ENCODE assay signal across 1 cellular context in the genomic region with DNA sequence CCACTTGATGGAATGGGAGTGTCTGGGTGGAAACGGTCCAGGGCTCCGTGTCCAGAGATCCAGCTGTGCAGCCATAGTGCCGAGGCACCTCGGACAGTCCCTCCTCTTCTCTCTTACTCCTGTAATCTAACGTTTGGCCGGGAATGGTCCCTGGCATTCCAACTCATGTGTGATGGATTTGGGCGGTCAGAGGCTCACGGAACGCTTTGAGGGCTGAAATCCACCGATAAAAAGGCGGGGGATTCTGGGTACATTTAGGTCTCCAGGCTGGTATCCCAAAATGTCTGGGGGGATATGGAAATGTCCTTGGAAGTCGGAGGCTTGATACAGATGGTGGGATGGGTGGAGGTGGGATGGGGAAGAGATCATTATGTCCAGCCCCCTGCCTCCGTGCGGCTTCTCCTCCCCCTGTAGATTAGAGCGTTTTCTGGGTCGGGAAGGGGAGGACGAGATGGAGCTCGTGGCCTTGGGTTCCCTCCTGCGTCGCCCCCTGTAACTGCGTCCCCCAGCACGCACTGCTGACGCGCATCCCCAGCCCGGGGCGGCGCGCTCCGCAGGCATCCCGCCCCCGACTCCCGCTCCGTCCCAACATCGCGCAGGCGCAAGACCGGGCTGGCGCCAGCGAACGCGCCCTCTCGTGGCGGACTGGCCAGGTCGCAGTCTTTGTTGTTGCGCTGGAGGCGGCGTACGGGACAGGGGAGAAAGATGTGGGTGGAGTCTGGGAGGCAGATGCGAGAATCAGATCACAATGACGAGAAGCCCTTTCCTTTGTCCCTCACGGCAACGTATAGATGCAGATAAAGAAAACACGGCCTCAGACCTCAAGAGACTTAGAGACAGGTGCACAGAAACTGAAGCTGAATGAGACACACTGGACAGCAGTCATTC.
TF ChIP-seq lines count a peak whose summit lies in the region.

No MANE protein-coding gene starts in this region.

TF ChIP-seq in HEK293, 187 proteins besides CTCF, POLR2A, EP300 and RAD21 (continued from another document and continues in another):
- TF ChIP-seq ZNF670 (tag by site-specific recombination; IDR thresholded peaks at IDR 0.05; ENCODE audit: low read depth) (no peak), ZNF423 (tag by site-specific recombination; IDR thresholded peaks at IDR 0.05) (no peak), GLIS2 (tag by site-specific recombination; IDR thresholded peaks at IDR 0.05) (peak; percentile 98), ZBTB20 (tag by site-specific recombination; IDR thresholded peaks at IDR 0.05) (peak; percentile 92), ZNF221 (tag by site-specific recombination; IDR thresholded peaks at IDR 0.05; ENCODE audit: borderline replicate concordance) (no peak), ZNF239 (tag by site-specific recombination; IDR thresholded peaks at IDR 0.05) (no peak), ZNF112 (tag by site-specific recombination; IDR thresholded peaks at IDR 0.05) (no peak), ZNF37A (tag by site-specific recombination; IDR thresholded peaks at IDR 0.05) (no peak; the same call in none of the 2 replicates), REPIN1 (tag by site-specific recombination; IDR thresholded peaks at IDR 0.05; ENCODE audit: low read depth) (0 out of 2 replicates have a peak, but pooled peaks have one; percentile 16), ZNF639 (tag by site-specific recombination; IDR thresholded peaks at IDR 0.05) (no peak), ZNF174 (tag by site-specific recombination; IDR thresholded peaks at IDR 0.05) (no peak), ZIC2 (tag by site-specific recombination; IDR thresholded peaks at IDR 0.05) (peak; percentile 78), ZNF792 (tag by site-specific recombination; IDR thresholded peaks at IDR 0.05) (no peak), ZBTB7A (tag by site-specific recombination; IDR thresholded peaks at IDR 0.05; ENCODE audit: low read depth) (peak; percentile 63; the same call in 1 of the 2 replicates), ZNF660 (tag by site-specific recombination; IDR thresholded peaks at IDR 0.05) (no peak; the same call in 1 of the 2 replicates), ZNF274 (IDR thresholded peaks at IDR 0.05; ENCODE audit: low read length) (no peak), ZNF274 (tag by site-specific recombination; IDR thresholded peaks at IDR 0.05; ENCODE audit: borderline replicate concordance) (no peak), ZNF280D (tag by site-specific recombination; IDR thresholded peaks at IDR 0.05) (no peak), ZNF76 (tag by site-specific recombination; IDR thresholded peaks at IDR 0.05; ENCODE audit: borderline replicate concordance, low read depth) (peak; percentile 88), ZBTB44 (tag by site-specific recombination; IDR thresholded peaks at IDR 0.05) (no peak), ZNF48 (tag by site-specific recombination; IDR thresholded peaks at IDR 0.05) (no peak), KLF9 (tag by site-specific recombination; IDR thresholded peaks at IDR 0.05; ENCODE audit: low read depth) (peak; percentile 57), ZNF549 (tag by site-specific recombination; IDR thresholded peaks at IDR 0.05) (no peak), SP3 (tag by site-specific recombination; IDR thresholded peaks at IDR 0.05) (peak; percentile 87), PATZ1 (tag by site-specific recombination; IDR thresholded peaks at IDR 0.05) (peak; percentile 98), ZFP69B (tag by site-specific recombination; IDR thresholded peaks at IDR 0.05) (peak; percentile 19; the same call in 1 of the 2 replicates), ZNF114 (tag by site-specific recombination; IDR thresholded peaks at IDR 0.05) (no peak), ZNF398 (tag by site-specific recombination; IDR thresholded peaks at IDR 0.05) (peak; percentile 90), ZFP37 (tag by site-specific recombination; IDR thresholded peaks at IDR 0.05) (peak; percentile 89), SP2 (tag by site-specific recombination; IDR thresholded peaks at IDR 0.05) (peak; percentile 75), SETDB1 (IDR thresholded peaks at IDR 0.05; ENCODE audit: insufficient read length, low read length) (no peak), ZNF560 (tag by site-specific recombination; IDR thresholded peaks at IDR 0.05; ENCODE audit: borderline replicate concordance) (no peak), ZNF488 (tag by site-specific recombination; IDR thresholded peaks at IDR 0.05) (no peak), ZNF391 (tag by site-specific recombination; IDR thresholded peaks at IDR 0.05; ENCODE audit: borderline replicate concordance, low read depth) (peak; percentile 68; the same call in 1 of the 2 replicates), ZNF302 (tag by site-specific recombination; IDR thresholded peaks at IDR 0.05; ENCODE audit: low read depth) (no peak), ZXDB (tag by site-specific recombination; IDR thresholded peaks at IDR 0.05) (peak; percentile 59), HOXC10 (CRISPR knock-in tag; IDR thresholded peaks at IDR 0.05) (no peak), ZNF530 (tag by site-specific recombination; IDR thresholded peaks at IDR 0.05; ENCODE audit: low read depth) (no peak), ZNF626 (tag by site-specific recombination; IDR thresholded peaks at IDR 0.05) (no peak), ZBTB11 (tag by site-specific recombination; conservative IDR thresholded peaks at IDR 0.05; ENCODE audit: low read depth) (peak; percentile 66), ZNF140 (tag by site-specific recombination; IDR thresholded peaks at IDR 0.05) (no peak), ZNF571 (tag by site-specific recombination; IDR thresholded peaks at IDR 0.05) (no peak)
- TF ChIP-seq, protein P1, sequence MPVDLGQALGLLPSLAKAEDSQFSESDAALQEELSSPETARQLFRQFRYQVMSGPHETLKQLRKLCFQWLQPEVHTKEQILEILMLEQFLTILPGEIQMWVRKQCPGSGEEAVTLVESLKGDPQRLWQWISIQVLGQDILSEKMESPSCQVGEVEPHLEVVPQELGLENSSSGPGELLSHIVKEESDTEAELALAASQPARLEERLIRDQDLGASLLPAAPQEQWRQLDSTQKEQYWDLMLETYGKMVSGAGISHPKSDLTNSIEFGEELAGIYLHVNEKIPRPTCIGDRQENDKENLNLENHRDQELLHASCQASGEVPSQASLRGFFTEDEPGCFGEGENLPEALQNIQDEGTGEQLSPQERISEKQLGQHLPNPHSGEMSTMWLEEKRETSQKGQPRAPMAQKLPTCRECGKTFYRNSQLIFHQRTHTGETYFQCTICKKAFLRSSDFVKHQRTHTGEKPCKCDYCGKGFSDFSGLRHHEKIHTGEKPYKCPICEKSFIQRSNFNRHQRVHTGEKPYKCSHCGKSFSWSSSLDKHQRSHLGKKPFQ (tag by site-specific recombination; IDR thresholded peaks at IDR 0.05) = no peak
